Comparison of ENCODE assay signal across 9 cellular contexts in the genomic region with DNA sequence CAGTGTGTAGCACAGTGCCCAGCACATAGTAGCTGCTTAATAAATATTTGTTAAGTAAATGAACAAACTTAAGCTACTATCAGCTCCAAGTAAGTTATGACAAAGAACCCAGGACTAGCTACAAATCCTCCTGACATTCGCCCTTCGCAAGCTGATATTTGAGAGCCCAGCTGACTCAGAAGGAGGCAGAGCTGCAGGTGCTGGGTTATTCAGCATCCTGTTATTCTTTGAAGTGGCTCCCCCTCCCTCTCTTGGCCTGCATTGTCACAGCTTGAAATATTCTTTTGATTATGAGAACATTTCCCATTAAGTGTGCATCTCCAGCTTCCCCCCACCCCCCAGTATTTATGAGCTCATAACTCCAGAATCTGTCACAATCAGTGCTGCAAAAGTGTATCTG.
A peak's percentile ranks its signal among the peaks of the same experiment; 100 is the strongest.
DNase-seq lines count a peak whose midpoint lies in the region; TF ChIP-seq lines count a peak whose summit lies in the region.
"Had no signal": no experiment of that assay in that cellular context is flagged by ENCODE, and none has a peak within 500 bp of the region (broad histone marks: within the 10 kb centered on the region; RNA-seq: fewer than 3 reads in every experiment).

No MANE protein-coding gene starts in this region.

- H3K27me3 Mint-ChIP-seq in activated CD4-positive, alpha-beta memory T cell treated with anti-CD3 and anti-CD28 coated beads for 36 hours: no peaks in the 10 kb centered on the region
- peaks cover 3 to 9% (median 6%) of the 10 kb centered on the region in 3 donors for H3K27me3 Mint-ChIP-seq in CD14-positive monocyte (ENCODE audit: low read depth in 3 of 3)

- no peak overlapping the region for H2AFZ ChIP-seq in MM.1S (ENCODE audit: low read length)

- peak; percentile 25 for DNase-seq in AG20443 (ENCODE audit: low spot score)
- peak; percentile 91 for DNase-seq in MM.1S
- peak; percentile 61 for DNase-seq in activated CD4-positive, alpha-beta memory T cell treated with anti-CD3 and anti-CD28 coated beads for 36 hours
- DNase-seq in glomerular endothelial cell (ENCODE audit: extremely low read depth, low read depth, low spot score): peak; percentile 72
- DNase-seq in SIG-M5 (lab: John Stamatoyannopoulos, UW): no peak
- DNase-seq in COR-L47 (lab: John Stamatoyannopoulos, UW): no peak
- no peak for DNase-seq in CD14-positive monocyte (ENCODE audit: low spot score)
- no peak for DNase-seq in NCI-H187 treated with DMSO at 0.1 percent for 48 hours (lab: John Stamatoyannopoulos, UW)

- H3F3A ChIP-seq in MM.1S (ENCODE audit: insufficient read depth, low read length): 0 out of 2 replicates have a peak, but pooled peaks cover 11% of the 10 kb centered on the region

- no peaks in the 10 kb centered on the region for H3K9me3 ChIP-seq in MM.1S (replicated peaks; ENCODE audit: insufficient read depth, low read length)
- H3K9me3 ChIP-seq: thoracic aorta had no signal

- H3K36me3 ChIP-seq in MM.1S (replicated peaks; ENCODE audit: insufficient read depth, low read length): no peaks in the 10 kb centered on the region
- H3K36me3 ChIP-seq: thoracic aorta had no signal

- H3K4me3 ChIP-seq in MM.1S (ENCODE audit: low read length): no peak overlapping the region
- H3K4me3 ChIP-seq: thoracic aorta had no signal

- intact Hi-C loops in activated CD4-positive, alpha-beta memory T cell treated with anti-CD3 and anti-CD28 coated beads for 36 hours (cut with micrococcal nuclease): loop anchor here (1.0 to 10.0 kb wide), 3 partner anchors 123 to 214 kb away; no protein-coding TSS in a partner anchor
- intact Hi-C loops in CD14-positive monocyte (cut with micrococcal nuclease): loop anchor here (10.0 kb wide), 1 partner anchor 210 kb away; no protein-coding TSS in a partner anchor

- no peaks in the 10 kb centered on the region for H3K9me3 Mint-ChIP-seq in activated CD4-positive, alpha-beta memory T cell treated with anti-CD3 and anti-CD28 coated beads for 36 hours
- H3K9me3 Mint-ChIP-seq in CD14-positive monocyte: peaks cover 0 to 2% (median 0%) of the 10 kb centered on the region in 7 donors

- H3K27ac Mint-ChIP-seq in activated CD4-positive, alpha-beta memory T cell treated with anti-CD3 and anti-CD28 coated beads for 36 hours: no peak overlapping the region
- H3K27ac Mint-ChIP-seq in CD14-positive monocyte: no peak overlapping the region

- no peaks in the 10 kb centered on the region for H3K79me2 ChIP-seq in MM.1S (ENCODE audit: low read length)

- peak overlapping the region; percentile 32; the same call in 1 of the 2 replicates for H3K27ac ChIP-seq in MM.1S (ENCODE audit: low read length)
- H3K27ac ChIP-seq: thoracic aorta had no signal

- no peaks in the 10 kb centered on the region for H3K9me2 ChIP-seq in MM.1S (replicated peaks; ENCODE audit: insufficient read depth, low read length)

- no peak overlapping the region for H3K9ac ChIP-seq in MM.1S (ENCODE audit: low read length)

- H3K4me1 ChIP-seq in MM.1S (ENCODE audit: low read length): peaks cover 48% of the 10 kb centered on the region

- H3K4me2 ChIP-seq in MM.1S (ENCODE audit: low read depth, low read length): no peak overlapping the region

- H3K36me3 Mint-ChIP-seq in activated CD4-positive, alpha-beta memory T cell treated with anti-CD3 and anti-CD28 coated beads for 36 hours: no peaks in the 10 kb centered on the region
- no peaks in the 10 kb centered on the region for H3K36me3 Mint-ChIP-seq in CD14-positive monocyte

- CTCF ChIA-PET in activated CD4-positive, alpha-beta memory T cell treated with anti-CD3 and anti-CD28 coated beads for 36 hours (lab: Charles Lee): interaction anchor here (0.5 to 5.5 kb wide), 39 partner anchors 9 to 448 kb away, joined by 3 to 49 read pairs (median 5); no protein-coding TSS in a partner anchor

- H3K4me3 Mint-ChIP-seq in activated CD4-positive, alpha-beta memory T cell treated with anti-CD3 and anti-CD28 coated beads for 36 hours: no peak overlapping the region
- H3K4me3 Mint-ChIP-seq in CD14-positive monocyte: no peak overlapping the region

- peaks cover 15% of the 10 kb centered on the region for H3K4me1 Mint-ChIP-seq in activated CD4-positive, alpha-beta memory T cell treated with anti-CD3 and anti-CD28 coated beads for 36 hours (ENCODE audit: low read depth)
- peaks cover 26% of the 10 kb centered on the region for H3K4me1 Mint-ChIP-seq in CD14-positive monocyte

- TF ChIP-seq CTCF in MM.1S (IDR thresholded peaks at IDR 0.05; ENCODE audit: low read length): peak; percentile 46
- TF ChIP-seq CTCF in CD14-positive monocyte (IDR thresholded peaks at IDR 0.05): no peak

- POLR2A ChIA-PET in activated CD4-positive, alpha-beta memory T cell treated with anti-CD3 and anti-CD28 coated beads for 36 hours (lab: Charles Lee): interaction anchor here (1.5 kb wide), 1 partner anchor 197 kb away, joined by 5 read pairs; a partner anchor contains a TSS

- H4K20me1 ChIP-seq in MM.1S (ENCODE audit: insufficient read depth, low read length): no peaks in the 10 kb centered on the region

- H3K27me3 ChIP-seq in MM.1S (replicated peaks; ENCODE audit: insufficient read depth, low read length): no peaks in the 10 kb centered on the region

Comparison
In these comparisons a context has a peak if more than half of its experiments do, and no peak if none do; other contexts are left out.
1. DNase-seq: peak in AG20443 (single experiment), MM.1S (single experiment), activated CD4-positive, alpha-beta memory T cell treated with anti-CD3 and anti-CD28 coated beads for 36 hours (single experiment) and glomerular endothelial cell (single experiment); none in SIG-M5 (single experiment), COR-L47 (single experiment), CD14-positive monocyte (single experiment) and NCI-H187 treated with DMSO at 0.1 percent for 48 hours (single experiment).